Comparison of ENCODE assay signal across 34 cellular contexts in the genomic region with DNA sequence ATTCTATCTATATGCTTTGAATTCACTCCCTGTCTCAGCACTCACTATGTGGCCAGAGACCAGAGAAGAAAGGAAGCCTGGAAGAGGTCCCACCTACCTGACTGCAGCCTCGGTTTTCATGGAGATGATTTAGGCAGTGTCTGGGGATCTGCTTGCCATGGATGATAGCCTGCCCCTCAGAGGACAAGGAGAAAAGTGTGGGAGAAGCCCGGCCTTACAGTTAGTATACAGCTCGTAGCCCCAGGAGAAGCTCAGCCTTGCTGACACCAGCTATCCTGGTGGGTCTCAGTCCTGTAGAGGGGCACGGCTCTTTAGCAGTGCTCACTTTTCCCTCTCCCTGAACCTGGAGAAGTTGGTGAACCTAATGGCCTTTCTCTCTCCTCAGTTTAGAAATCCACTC. TPM values are rescaled to one million over a fixed set of nuclear protein-coding genes. Genes with fewer than 3 reads are reported as not detected.
"Had no signal": no experiment of that assay in that cellular context is flagged by ENCODE, and none has a peak within 500 bp of the region (broad histone marks: within the 10 kb centered on the region; RNA-seq: fewer than 3 reads in every experiment).

No MANE protein-coding gene starts in this region.

- H3K4me3 Mint-ChIP-seq: activated B cell treated with CpG ODN at 0.5 μM for 24 hours; activated CD8-positive, alpha-beta T cell treated with anti-CD3 and anti-CD28 coated beads for 36 hours; activated naive CD8-positive, alpha-beta T cell treated with anti-CD3 and anti-CD28 coated beads for 36 hours; activated T-cell treated with anti-CD3 and anti-CD28 coated beads, Interleukin-2, amount 50 U/mL, for 72 hours; activated T-helper 17 cell treated with anti-CD3 and anti-CD28 coated beads, Interleukin-2, amount 50 U/mL, for 72 hours; central memory CD8-positive, alpha-beta T cell; T-helper 1 cell treated with Interleukin-12 subunit alpha and Interleukin-12 subunit beta and Interleukin-4 antibody, amounts not matched to agents 30 μg/mL and 1 μg/mL, for 36 hours; T-helper 2 cell treated with Interferon-gamma antibody and Interleukin-4, amounts not matched to agents 5 μg/mL and 100 μg/mL, for 36 hours had no signal

- H3K9me3 ChIP-seq: Peyer's patch, SJSA1, SK-N-SH had no signal

- H3K27ac ChIP-seq: cardiac muscle cell, Peyer's patch, SJSA1 had no signal

- DNase-seq: activated B cell treated with CpG ODN at 0.5 μM for 24 hours; activated CD4-positive, alpha-beta T cell treated with anti-CD3 and anti-CD28 coated beads for 48 hours; activated CD4-positive, alpha-beta T cell treated with anti-CD3 and anti-CD28 coated beads, Interleukin-2, amount 50 U/mL, for 4 hours; activated CD4-positive, CD25-positive, alpha-beta regulatory T cell treated with anti-CD3 and anti-CD28 coated beads, Interleukin-2, amount 50 U/mL, for 72 hours; activated CD8-positive, alpha-beta T cell treated with anti-CD3 and anti-CD28 coated beads for 36 hours; activated effector memory CD4-positive, alpha-beta T cell treated with anti-CD3 and anti-CD28 coated beads, Interleukin-2, amount 50 U/mL, for 16 hours; activated naive CD4-positive, alpha-beta T cell; activated naive CD4-positive, alpha-beta T cell treated with anti-CD3 and anti-CD28 coated beads, Interleukin-2, amount 50 U/mL, for 16 hours; activated naive CD8-positive, alpha-beta T cell treated with anti-CD3 and anti-CD28 coated beads for 36 hours; activated T-cell treated with anti-CD3 and anti-CD28 coated beads, Interleukin-2, amount 50 U/mL, for 1 hour; activated T-cell treated with anti-CD3 and anti-CD28 coated beads, Interleukin-2, amount 50 U/mL, for 72 hours; amniotic stem cell; aorta; NCI-H1105 treated with DMSO at 0.1 percent for 48 hours; NCI-H1436; NCI-H1694; NCI-H1930; NCI-H2081 treated with DMSO at 0.1 percent for 48 hours; NCI-H345; NCI-H524 treated with DMSO at 0.1 percent for 48 hours; NCI-H748 treated with DMSO at 0.1 percent for 48 hours; Peyer's patch; RPMI8226; SHP77 treated with DMSO at 0.1 percent for 48 hours; SK-N-SH had no signal

- H3K36me3 Mint-ChIP-seq: activated naive CD8-positive, alpha-beta T cell treated with anti-CD3 and anti-CD28 coated beads for 36 hours had no signal

- H3K27ac Mint-ChIP-seq: activated B cell treated with CpG ODN at 0.5 μM for 24 hours; activated CD8-positive, alpha-beta T cell treated with anti-CD3 and anti-CD28 coated beads for 36 hours; activated naive CD8-positive, alpha-beta T cell treated with anti-CD3 and anti-CD28 coated beads for 36 hours; activated T-helper 17 cell treated with anti-CD3 and anti-CD28 coated beads, Interleukin-2, amount 50 U/mL, for 72 hours; T-helper 1 cell treated with Interleukin-12 subunit alpha and Interleukin-12 subunit beta and Interleukin-4 antibody, amounts not matched to agents 30 μg/mL and 1 μg/mL, for 36 hours; T-helper 2 cell treated with Interferon-gamma antibody and Interleukin-4, amounts not matched to agents 5 μg/mL and 100 μg/mL, for 36 hours had no signal

- H3K36me3 ChIP-seq: cardiac muscle cell, Peyer's patch, SJSA1 had no signal

- H3K9ac ChIP-seq: SK-N-SH had no signal

- H3K27me3 ChIP-seq: cardiac muscle cell, Peyer's patch, SJSA1 had no signal

- ATAC-seq: activated CD8-positive, alpha-beta T cell treated with anti-CD3 and anti-CD28 coated beads for 36 hours; activated T-cell treated with anti-CD3 and anti-CD28 coated beads, Interleukin-2, amount 50 U/mL, for 72 hours; activated T-helper 17 cell treated with anti-CD3 and anti-CD28 coated beads, Interleukin-2, amount 50 U/mL, for 72 hours; K562 had no signal

- H3K4me1 ChIP-seq: Peyer's patch, SJSA1 had no signal

- H3K9me3 Mint-ChIP-seq: activated B cell treated with CpG ODN at 0.5 μM for 24 hours; activated CD8-positive, alpha-beta T cell treated with anti-CD3 and anti-CD28 coated beads for 36 hours; activated naive CD8-positive, alpha-beta T cell treated with anti-CD3 and anti-CD28 coated beads for 36 hours; activated T-cell treated with anti-CD3 and anti-CD28 coated beads, Interleukin-2, amount 50 U/mL, for 72 hours; activated T-helper 17 cell treated with anti-CD3 and anti-CD28 coated beads, Interleukin-2, amount 50 U/mL, for 72 hours; central memory CD8-positive, alpha-beta T cell; T-helper 1 cell treated with Interleukin-12 subunit alpha and Interleukin-12 subunit beta and Interleukin-4 antibody, amounts not matched to agents 30 μg/mL and 1 μg/mL, for 36 hours; T-helper 2 cell treated with Interferon-gamma antibody and Interleukin-4, amounts not matched to agents 5 μg/mL and 100 μg/mL, for 36 hours had no signal

- H3K4me3 ChIP-seq: cardiac muscle cell, K562, Peyer's patch, SJSA1 had no signal

- H3K4me1 Mint-ChIP-seq: activated B cell treated with CpG ODN at 0.5 μM for 24 hours; activated naive CD8-positive, alpha-beta T cell treated with anti-CD3 and anti-CD28 coated beads for 36 hours; activated T-helper 17 cell treated with anti-CD3 and anti-CD28 coated beads, Interleukin-2, amount 50 U/mL, for 72 hours; central memory CD8-positive, alpha-beta T cell had no signal

RNA-seq across cellular contexts. Expression of a gene that starts 25.9 kb away (rescaled TPM):
- total RNA-seq: cardiac muscle cell, K562, NCI-H460 had no signal
- polyA plus RNA-seq: cardiac muscle cell had no signal

RNA-seq across cellular contexts. Expression of a gene that starts 50.7 kb away (rescaled TPM):
- total RNA-seq: activated B cell treated with CpG ODN at 0.5 μM for 24 hours; activated CD8-positive, alpha-beta memory T cell treated with anti-CD3 and anti-CD28 coated beads for 36 hours; activated CD8-positive, alpha-beta T cell treated with anti-CD3 and anti-CD28 coated beads for 36 hours; activated naive CD8-positive, alpha-beta T cell treated with anti-CD3 and anti-CD28 coated beads for 36 hours; activated T-cell treated with anti-CD3 and anti-CD28 coated beads, Interleukin-2, amount 50 U/mL, for 72 hours; activated T-helper 17 cell treated with anti-CD3 and anti-CD28 coated beads, Interleukin-2, amount 50 U/mL, for 72 hours had no signal
- polyA plus RNA-seq: SK-N-SH had no signal
